ENCODE assay signal across 1 cellular context in genomic region chr6:43053545-43054205, GRCh38.
A peak's percentile ranks its signal among the peaks of the same experiment; 100 is the strongest.
TF ChIP-seq lines count a peak whose summit lies in the region.

Gene CUL7 (minus strand): TSS chr6:43053851. CDS start chr6:43052788, 1,063 bp downstream.

TF ChIP-seq in HepG2, 621 proteins besides CTCF, POLR2A, EP300 and RAD21 (continued from another document and continues in another):
- TF ChIP-seq ELK4 (CRISPR knock-in tag; IDR thresholded peaks at IDR 0.05; ENCODE audit: borderline replicate concordance) (no peak), ZNF605 (CRISPR knock-in tag; IDR thresholded peaks at IDR 0.05) (peak; percentile 92), PLRG1 (conservative IDR thresholded peaks at IDR 0.05) (no peak), GATAD2A (CRISPR knock-in tag; IDR thresholded peaks at IDR 0.05) (peak; percentile 83), ZNF687 (CRISPR knock-in tag; IDR thresholded peaks at IDR 0.05) (peak; percentile 94), NCOA2 (CRISPR knock-in tag; IDR thresholded peaks at IDR 0.05) (peak; percentile 73), AFF4 (CRISPR knock-in tag; IDR thresholded peaks at IDR 0.05) (peak; percentile 71; the same call in 1 of the 2 replicates), ZNF639 (CRISPR knock-in tag; conservative IDR thresholded peaks at IDR 0.05) (peak; percentile 96), ASH2L (IDR thresholded peaks at IDR 0.05; ENCODE audit: insufficient read length, low read depth, low read length) (peak; percentile 83), ZNF619 (CRISPR knock-in tag; IDR thresholded peaks at IDR 0.05) (no peak; the same call in 1 of the 2 replicates), ZNF124 (CRISPR knock-in tag; IDR thresholded peaks at IDR 0.05) (peak; percentile 82; the same call in 1 of the 2 replicates), CSRNP2 (CRISPR knock-in tag; conservative IDR thresholded peaks at IDR 0.05; ENCODE audit: low read depth) (no peak), ZNF782 (CRISPR knock-in tag; IDR thresholded peaks at IDR 0.05; ENCODE audit: borderline replicate concordance) (peak; percentile 97), EHMT2 (IDR thresholded peaks at IDR 0.05; ENCODE audit: borderline replicate concordance, low read depth, low read length) (no peak), POGZ (CRISPR knock-in tag; IDR thresholded peaks at IDR 0.05) (peak; percentile 72), ZNF484 (CRISPR knock-in tag; IDR thresholded peaks at IDR 0.05; ENCODE audit: borderline replicate concordance, low read depth) (0 out of 2 replicates have a peak, but pooled peaks have one; percentile 86), THAP9 (CRISPR knock-in tag; IDR thresholded peaks at IDR 0.05; ENCODE audit: borderline replicate concordance) (peak; percentile 89; the same call in 1 of the 2 replicates), NR0B2 (CRISPR knock-in tag; IDR thresholded peaks at IDR 0.05) (no peak), LBX2 (CRISPR knock-in tag; IDR thresholded peaks at IDR 0.05; ENCODE audit: borderline replicate concordance) (0 out of 2 replicates have a peak, but pooled peaks have one; percentile 59), HNF1A (IDR thresholded peaks at IDR 0.05; ENCODE audit: low read depth) (no peak), HNF1A (CRISPR knock-in tag; IDR thresholded peaks at IDR 0.05; ENCODE audit: borderline replicate concordance) (peak; percentile 78; the same call in 1 of the 2 replicates), TEAD2 (CRISPR knock-in tag; IDR thresholded peaks at IDR 0.05) (no peak), ZNF790 (CRISPR knock-in tag; IDR thresholded peaks at IDR 0.05; ENCODE audit: borderline replicate concordance) (peak; percentile 86; the same call in 1 of the 2 replicates), ZNF460 (CRISPR knock-in tag; IDR thresholded peaks at IDR 0.05; ENCODE audit: borderline replicate concordance) (peak; percentile 43; the same call in 1 of the 2 replicates), ZNF546 (CRISPR knock-in tag; conservative IDR thresholded peaks at IDR 0.05) (peak; percentile 88; the same call in 1 of the 2 replicates), XBP1 (CRISPR knock-in tag; IDR thresholded peaks at IDR 0.05) (no peak), CCDC6 (CRISPR knock-in tag; IDR thresholded peaks at IDR 0.05) (peak; percentile 97), ZNF274 (CRISPR knock-in tag; IDR thresholded peaks at IDR 0.05) (peak; percentile 94), KDM1A (CRISPR knock-in tag; IDR thresholded peaks at IDR 0.05) (no peak), CBX1 (IDR thresholded peaks at IDR 0.05; ENCODE audit: low read depth) (peak; percentile 84), SAP130 (CRISPR knock-in tag; IDR thresholded peaks at IDR 0.05; ENCODE audit: low read depth) (peak; percentile 97), FOXK1 (CRISPR knock-in tag; IDR thresholded peaks at IDR 0.05; ENCODE audit: borderline replicate concordance, low read depth) (peak; percentile 64), ZNF101 (CRISPR knock-in tag; IDR thresholded peaks at IDR 0.05; ENCODE audit: borderline replicate concordance, low read depth) (peak; percentile 64; the same call in 1 of the 2 replicates), ZNF704 (CRISPR knock-in tag; IDR thresholded peaks at IDR 0.05; ENCODE audit: borderline replicate concordance) (peak; percentile 58; the same call in 1 of the 2 replicates), ZNF709 (CRISPR knock-in tag; IDR thresholded peaks at IDR 0.05) (no peak; the same call in none of the 2 replicates)
